Comparison of ENCODE assay signal across 1 cellular context in genomic region chr17:56594528-56595418, GRCh38.
TF ChIP-seq lines count a peak whose summit lies in the region.

No MANE protein-coding gene starts in this region.

TF ChIP-seq in WTC11, 78 proteins besides CTCF, POLR2A, EP300 and RAD21 (continued from another document):
- TF ChIP-seq, protein P1, sequence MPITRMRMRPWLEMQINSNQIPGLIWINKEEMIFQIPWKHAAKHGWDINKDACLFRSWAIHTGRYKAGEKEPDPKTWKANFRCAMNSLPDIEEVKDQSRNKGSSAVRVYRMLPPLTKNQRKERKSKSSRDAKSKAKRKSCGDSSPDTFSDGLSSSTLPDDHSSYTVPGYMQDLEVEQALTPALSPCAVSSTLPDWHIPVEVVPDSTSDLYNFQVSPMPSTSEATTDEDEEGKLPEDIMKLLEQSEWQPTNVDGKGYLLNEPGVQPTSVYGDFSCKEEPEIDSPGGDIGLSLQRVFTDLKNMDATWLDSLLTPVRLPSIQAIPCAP (CRISPR knock-in tag; IDR thresholded peaks at IDR 0.05) = no peak
- TF ChIP-seq, protein P2, sequence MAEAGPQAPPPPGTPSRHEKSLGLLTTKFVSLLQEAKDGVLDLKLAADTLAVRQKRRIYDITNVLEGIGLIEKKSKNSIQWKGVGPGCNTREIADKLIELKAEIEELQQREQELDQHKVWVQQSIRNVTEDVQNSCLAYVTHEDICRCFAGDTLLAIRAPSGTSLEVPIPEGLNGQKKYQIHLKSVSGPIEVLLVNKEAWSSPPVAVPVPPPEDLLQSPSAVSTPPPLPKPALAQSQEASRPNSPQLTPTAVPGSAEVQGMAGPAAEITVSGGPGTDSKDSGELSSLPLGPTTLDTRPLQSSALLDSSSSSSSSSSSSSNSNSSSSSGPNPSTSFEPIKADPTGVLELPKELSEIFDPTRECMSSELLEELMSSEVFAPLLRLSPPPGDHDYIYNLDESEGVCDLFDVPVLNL (CRISPR knock-in tag; IDR thresholded peaks at IDR 0.05; ENCODE audit: borderline replicate concordance, low read depth) = no peak
- TF ChIP-seq, protein P3, sequence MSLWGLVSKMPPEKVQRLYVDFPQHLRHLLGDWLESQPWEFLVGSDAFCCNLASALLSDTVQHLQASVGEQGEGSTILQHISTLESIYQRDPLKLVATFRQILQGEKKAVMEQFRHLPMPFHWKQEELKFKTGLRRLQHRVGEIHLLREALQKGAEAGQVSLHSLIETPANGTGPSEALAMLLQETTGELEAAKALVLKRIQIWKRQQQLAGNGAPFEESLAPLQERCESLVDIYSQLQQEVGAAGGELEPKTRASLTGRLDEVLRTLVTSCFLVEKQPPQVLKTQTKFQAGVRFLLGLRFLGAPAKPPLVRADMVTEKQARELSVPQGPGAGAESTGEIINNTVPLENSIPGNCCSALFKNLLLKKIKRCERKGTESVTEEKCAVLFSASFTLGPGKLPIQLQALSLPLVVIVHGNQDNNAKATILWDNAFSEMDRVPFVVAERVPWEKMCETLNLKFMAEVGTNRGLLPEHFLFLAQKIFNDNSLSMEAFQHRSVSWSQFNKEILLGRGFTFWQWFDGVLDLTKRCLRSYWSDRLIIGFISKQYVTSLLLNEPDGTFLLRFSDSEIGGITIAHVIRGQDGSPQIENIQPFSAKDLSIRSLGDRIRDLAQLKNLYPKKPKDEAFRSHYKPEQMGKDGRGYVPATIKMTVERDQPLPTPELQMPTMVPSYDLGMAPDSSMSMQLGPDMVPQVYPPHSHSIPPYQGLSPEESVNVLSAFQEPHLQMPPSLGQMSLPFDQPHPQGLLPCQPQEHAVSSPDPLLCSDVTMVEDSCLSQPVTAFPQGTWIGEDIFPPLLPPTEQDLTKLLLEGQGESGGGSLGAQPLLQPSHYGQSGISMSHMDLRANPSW (CRISPR knock-in tag; conservative IDR thresholded peaks at IDR 0.05; ENCODE audit: low read depth) = no peak
- TF ChIP-seq PRRX2 (CRISPR knock-in tag; IDR thresholded peaks at IDR 0.05) (no peak), SOX15 (CRISPR knock-in tag; IDR thresholded peaks at IDR 0.05) (no peak), SP1 (CRISPR knock-in tag; conservative IDR thresholded peaks at IDR 0.05) (no peak), ERG (CRISPR knock-in tag; IDR thresholded peaks at IDR 0.05) (no peak), ZMAT4 (CRISPR knock-in tag; IDR thresholded peaks at IDR 0.05) (no peak)
TF ChIP-seq in WTC11: peak in this region for 0.
